In the genomic region with DNA sequence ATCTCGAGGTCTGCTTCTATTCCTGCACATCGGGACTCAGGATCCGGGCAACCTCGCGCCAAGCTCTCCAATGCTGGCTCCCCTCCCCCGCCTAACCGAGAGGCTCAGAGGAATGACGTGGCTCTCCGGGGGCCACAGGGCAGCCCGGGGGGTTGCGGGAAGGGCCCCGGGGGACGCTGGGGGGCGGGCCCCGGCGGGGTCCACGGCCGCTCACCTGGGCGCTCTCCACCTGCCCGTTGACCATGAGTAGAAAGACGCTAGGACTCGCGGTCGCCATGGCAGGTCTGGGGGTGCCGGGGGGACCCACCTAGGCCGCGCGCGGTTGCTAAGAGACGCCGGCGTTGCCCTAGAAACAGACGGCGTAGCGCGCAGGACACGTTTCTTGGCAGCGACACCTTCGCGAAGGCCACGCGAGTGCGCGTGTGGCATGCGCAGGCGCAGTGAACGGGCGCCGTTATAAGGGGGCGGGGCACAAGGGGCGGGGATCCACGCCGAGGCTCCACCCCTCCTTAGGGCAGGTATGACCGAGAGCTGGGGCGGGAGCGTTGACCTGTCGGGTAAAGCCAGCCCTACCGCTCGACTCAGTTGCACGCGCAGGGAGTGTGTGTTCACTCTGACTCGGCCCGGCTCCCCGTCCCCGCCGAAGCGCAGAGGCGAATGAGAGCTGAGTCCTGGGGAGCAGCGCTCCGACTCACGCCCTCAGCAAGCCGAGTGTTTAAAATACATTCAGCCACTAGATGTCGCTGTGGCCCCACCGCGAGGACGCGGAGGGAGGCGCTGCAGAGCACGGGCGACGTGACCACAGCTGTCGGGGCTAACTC, we compare ENCODE assay signal across 8 cellular contexts. TPM values are rescaled to one million over a fixed set of nuclear protein-coding genes. Genes with fewer than 3 reads are reported as not detected.
DNase-seq lines count a peak whose midpoint lies in the region.

A gene with protein sequence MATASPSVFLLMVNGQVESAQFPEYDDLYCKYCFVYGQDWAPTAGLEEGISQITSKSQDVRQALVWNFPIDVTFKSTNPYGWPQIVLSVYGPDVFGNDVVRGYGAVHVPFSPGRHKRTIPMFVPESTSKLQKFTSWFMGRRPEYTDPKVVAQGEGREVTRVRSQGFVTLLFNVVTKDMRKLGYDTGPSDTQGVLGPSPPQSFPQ (minus strand): TSS at position 431 of the 821 bp plus-strand sequence. CDS start 154 bp downstream, at position 277.

- H3K36me3 ChIP-seq in neuron (ENCODE audit: insufficient read depth, low read length) (peaks cover 5% of the 10 kb centered on the region), subcutaneous abdominal adipose tissue (ENCODE audit: control insufficient read depth in 5 of 5, insufficient read depth in 5 of 5, low read length in 5 of 5) (peaks cover 0 to 3% (median 0%) of the 10 kb centered on the region in 5 donors)

- peaks cover 10% of the 10 kb centered on the region for H3K4me1 ChIP-seq in neuron (ENCODE audit: insufficient read depth, low read length)
- peaks cover 2 to 19% (median 15%) of the 10 kb centered on the region in 5 donors for H3K4me1 ChIP-seq in subcutaneous abdominal adipose tissue (ENCODE audit: control insufficient read depth in 5 of 5, insufficient read depth in 5 of 5, low read length in 5 of 5)

- H3K27ac ChIP-seq in subcutaneous abdominal adipose tissue (ENCODE audit: low read depth, low read length), result peak within 1 kb of the TSS; percentile 67

- H3K9me3 ChIP-seq in neuron (ENCODE audit: low read length) (no peaks in the 10 kb centered on the region), subcutaneous abdominal adipose tissue (ENCODE audit: control insufficient read depth in 5 of 5, low read length in 5 of 5) (no peaks in the 10 kb centered on the region)

- peak within 1 kb of the TSS; percentile 97 for H2AFZ ChIP-seq in neuron (ENCODE audit: low read depth, low read length)

- H3K27me3 ChIP-seq in neuron (ENCODE audit: insufficient read depth, low read length) (no peaks in the 10 kb centered on the region), subcutaneous abdominal adipose tissue (ENCODE audit: control insufficient read depth in 5 of 5, insufficient read depth in 4 of 5, low read length in 5 of 5) (no peaks in the 10 kb centered on the region)

- H3K4me3 ChIP-seq in neuron (ENCODE audit: low read length), result peak within 1 kb of the TSS; percentile 65
- H3K4me3 ChIP-seq in subcutaneous abdominal adipose tissue (ENCODE audit: low read depth in 1 of 5, low read length in 5 of 5), result peak within 1 kb of the TSS; percentile 62 to 87 (median 82)

- peak; percentile 95 for DNase-seq in ELR (ENCODE audit: low read depth)
- peak; percentile 92 for DNase-seq in H4 (ENCODE audit: low spot score)
- peak; percentile 95 for DNase-seq in LoVo (ENCODE audit: low spot score)
- DNase-seq in SHP77 (lab: John Stamatoyannopoulos, UW), result peak; percentile 95 to 96
- peak; percentile 90 to 95 (median 94) for DNase-seq in activated naive CD4-positive, alpha-beta T cell (lab: John Stamatoyannopoulos, UW)
- DNase-seq in foreskin melanocyte, result peak; percentile 82

- H3K9ac ChIP-seq in subcutaneous abdominal adipose tissue (ENCODE audit: low read length in 5 of 5), result peak within 1 kb of the TSS in 3 of 5 donors; percentile 56 to 77 (median 60)

RNA-seq across cellular contexts. Expression of the gene that starts here (rescaled TPM):
- 46.3 and 73.2 TPM in 2 replicates for total RNA-seq in H4 (2014; rRNA removed; shearing (Covaris generic))

Comparison
In these comparisons a context has a peak if more than half of its experiments do, and no peak if none do; other contexts are left out.
1. Peak in every context shown above with its lines: DNase-seq, H3K4me3 ChIP-seq and H3K27ac ChIP-seq.